Comparison of ENCODE assay signal across 23 cellular contexts in genomic region chr17:78767806-78768205, GRCh38. TPM values are rescaled to one million over a fixed set of nuclear protein-coding genes. Genes with fewer than 3 reads are reported as not detected.
DNase-seq lines count a peak whose midpoint lies in the region; ATAC-seq and TF ChIP-seq lines count a peak whose summit lies in the region.
"Had no signal": no experiment of that assay in that cellular context is flagged by ENCODE, and none has a peak within 500 bp of the region (broad histone marks: within the 10 kb centered on the region; RNA-seq: fewer than 3 reads in every experiment).

No MANE protein-coding gene starts in this region.

- H3K9me3 ChIP-seq in skeletal muscle tissue (ENCODE audit: control insufficient read depth in 3 of 3, low read length in 3 of 3) (no peaks in the 10 kb centered on the region), endodermal cell (ENCODE audit: control insufficient read depth, low read length) (no peaks in the 10 kb centered on the region)
- H3K9me3 ChIP-seq: body of pancreas, spleen, upper lobe of left lung had no signal

- DNase-seq in NCI-H146 (lab: John Stamatoyannopoulos, UW) (peak; percentile 31), NCI-H146 treated with DMSO at 0.1 percent for 48 hours (lab: John Stamatoyannopoulos, UW; ENCODE audit: unreplicated experiment) (no peak), LHCN-M2 (ENCODE audit: low read depth) (peak; percentile 66), dermis blood vessel endothelial cell (peak; percentile 50), nucleus accumbens (lab: John Stamatoyannopoulos, UW) (no peak), endodermal cell (no peak)
- DNase-seq: 8988T; activated CD4-positive, alpha-beta T cell treated with anti-CD3 and anti-CD28 coated beads, Interleukin-2, amount 10 ng/mL, durations not matched to agents 24 days and 14 days; AML-193; body of pancreas; NCI-H1930; OCI-M1; SHP77 treated with DMSO at 0.1 percent for 48 hours; spleen; stimulated activated CD4-positive, alpha-beta T cell treated with anti-CD3 and anti-CD28 coated beads, Interleukin-4, amount 100 ng/mL, for 4 hours; stimulated activated naive CD8-positive, alpha-beta T cell treated with anti-CD3 and anti-CD28 coated beads, Interleukin-15, amount 100 ng/mL, for 72 hours; T-cell; upper lobe of left lung had no signal

- H3K36me3 ChIP-seq in skeletal muscle tissue (ENCODE audit: control insufficient read depth in 3 of 3, insufficient read depth in 3 of 3, low read length in 3 of 3) (no peaks in the 10 kb centered on the region), endodermal cell (ENCODE audit: control insufficient read depth, insufficient read depth, low read length) (no peaks in the 10 kb centered on the region)
- H3K36me3 ChIP-seq: neural progenitor cell, upper lobe of left lung had no signal

- H3K4me1 ChIP-seq in skeletal muscle tissue (ENCODE audit: control insufficient read depth in 3 of 3, insufficient read depth in 3 of 3, low read length in 3 of 3), result peaks cover 36 to 56% (median 41%) of the 10 kb centered on the region in 3 donors
- H3K4me1 ChIP-seq in endodermal cell (ENCODE audit: control insufficient read depth, insufficient read depth, low read length), result no peaks in the 10 kb centered on the region
- H3K4me1 ChIP-seq: body of pancreas had no signal

- no peak overlapping the region for H3K27ac Mint-ChIP-seq in endodermal cell
- H3K27ac Mint-ChIP-seq: activated CD4-positive, alpha-beta T cell treated with anti-CD3 and anti-CD28 coated beads, Interleukin-2, amount 10 ng/mL, durations not matched to agents 24 days and 14 days; activated T-helper 2 cell treated with anti-CD3 and anti-CD28 coated beads, Interferon-gamma antibody, Interleukin-2, Interleukin-4, amounts not matched to agents 10 μg/mL and 5 μg/mL and 100 μg/mL, durations not matched to agents 14 hours and 24 hours and 36 hours; neural progenitor cell; stimulated activated naive CD8-positive, alpha-beta T cell treated with anti-CD3 and anti-CD28 coated beads, Interleukin-15, amount 100 ng/mL, for 72 hours; T-cell had no signal

- no peaks in the 10 kb centered on the region for H3K4me1 Mint-ChIP-seq in endodermal cell

- H3K27me3 ChIP-seq in skeletal muscle tissue (ENCODE audit: control insufficient read depth in 3 of 3, insufficient read depth in 3 of 3, low read length in 3 of 3) (no peaks in the 10 kb centered on the region), endodermal cell (ENCODE audit: control insufficient read depth, insufficient read depth, low read length, poor library complexity, severe bottlenecking) (no peaks in the 10 kb centered on the region)
- H3K27me3 ChIP-seq: body of pancreas, neural progenitor cell, spleen, upper lobe of left lung had no signal

- H3K4me3 ChIP-seq in skeletal muscle tissue (ENCODE audit: low read length in 3 of 3), result no peak overlapping the region
- H3K4me3 ChIP-seq in endodermal cell (ENCODE audit: low read length), result no peak overlapping the region
- H3K4me3 ChIP-seq: body of pancreas, K562, neural progenitor cell, spleen, upper lobe of left lung had no signal

- no peaks in the 10 kb centered on the region for H3K27me3 Mint-ChIP-seq in endodermal cell (ENCODE audit: insufficient read depth)
- H3K27me3 Mint-ChIP-seq: activated CD4-positive, alpha-beta T cell treated with anti-CD3 and anti-CD28 coated beads, Interleukin-2, amount 10 ng/mL, durations not matched to agents 24 days and 14 days; stimulated activated naive CD8-positive, alpha-beta T cell treated with anti-CD3 and anti-CD28 coated beads, Interleukin-15, amount 100 ng/mL, for 72 hours; T-cell had no signal

- H3K36me3 Mint-ChIP-seq in endodermal cell (ENCODE audit: low read depth), result no peaks in the 10 kb centered on the region

- ATAC-seq in esophagus mucosa, result no peak
- ATAC-seq: body of pancreas; K562; stimulated activated naive CD8-positive, alpha-beta T cell treated with anti-CD3 and anti-CD28 coated beads, Interleukin-15, amount 100 ng/mL, for 72 hours; T-cell had no signal

- H3K9ac ChIP-seq in skeletal muscle tissue (ENCODE audit: low read depth in 1 of 3, low read length in 3 of 3), result peak overlapping the region in 2 of 3 donors; percentile 28
- H3K9ac ChIP-seq in endodermal cell (ENCODE audit: extremely low read depth, low read length, poor library complexity, severe bottlenecking), result no peak overlapping the region
- H3K9ac ChIP-seq: neural progenitor cell had no signal

- H3K27ac ChIP-seq in skeletal muscle tissue (ENCODE audit: low read depth, low read length) (peak overlapping the region; percentile 14), endodermal cell (ENCODE audit: low read depth, low read length) (no peak overlapping the region)
- H3K27ac ChIP-seq: body of pancreas, neural progenitor cell, upper lobe of left lung had no signal

- no peak overlapping the region for H3K4me3 Mint-ChIP-seq in endodermal cell
- H3K4me3 Mint-ChIP-seq: activated CD4-positive, alpha-beta T cell treated with anti-CD3 and anti-CD28 coated beads, Interleukin-2, amount 10 ng/mL, durations not matched to agents 24 days and 14 days; neural progenitor cell; stimulated activated naive CD8-positive, alpha-beta T cell treated with anti-CD3 and anti-CD28 coated beads, Interleukin-15, amount 100 ng/mL, for 72 hours; T-cell had no signal

- TF ChIP-seq CTCF in endodermal cell (conservative IDR thresholded peaks at IDR 0.05), result no peak

- H3K9me3 Mint-ChIP-seq in endodermal cell, result no peaks in the 10 kb centered on the region
- H3K9me3 Mint-ChIP-seq: activated CD4-positive, alpha-beta T cell treated with anti-CD3 and anti-CD28 coated beads, Interleukin-2, amount 10 ng/mL, durations not matched to agents 24 days and 14 days; activated T-helper 2 cell treated with anti-CD3 and anti-CD28 coated beads, Interferon-gamma antibody, Interleukin-2, Interleukin-4, amounts not matched to agents 10 μg/mL and 5 μg/mL and 100 μg/mL, durations not matched to agents 14 hours and 24 hours and 36 hours; stimulated activated naive CD8-positive, alpha-beta T cell treated with anti-CD3 and anti-CD28 coated beads, Interleukin-15, amount 100 ng/mL, for 72 hours; T-cell had no signal

- WGBS in endodermal cell (ENCODE audit: insufficient coverage in 1 of 2, insufficient read length in 1 of 2), 2 experiments, result 93 to 100% methylated on average over 4 of the region's 4 CpGs

RNA-seq across cellular contexts. Expression of gene CYTH1, which starts 14.3 kb away (rescaled TPM):
- 24.9 and 26.1 TPM in 2 replicates for total RNA-seq in LHCN-M2 (2014; rRNA removed)
- polyA plus RNA-seq in LHCN-M2 (2012), result 15.3 TPM
- 50.6 and 51.4 TPM in 2 replicates for total RNA-seq in dermis blood vessel endothelial cell
- total RNA-seq in skeletal muscle tissue, result 17.7 TPM
- 54.7 TPM for total RNA-seq in esophagus mucosa
- total RNA-seq in endodermal cell, result 10 to 100 TPM; 23.1 to 27.4 TPM
- polyA plus RNA-seq in endodermal cell (2013, experiment 1 of 2), result 20.3 TPM
- polyA plus RNA-seq in endodermal cell (2013, experiment 2 of 2), result 17.8 TPM

Comparison
In these comparisons a context has a peak if more than half of its experiments do, and no peak if none do; other contexts are left out.
1. DNase-seq: peak in NCI-H146 (single experiment), LHCN-M2 (single experiment) and dermis blood vessel endothelial cell (single experiment); none in NCI-H146 treated with DMSO at 0.1 percent for 48 hours (single experiment), nucleus accumbens (0 of 56) and endodermal cell (single experiment).